Comparison of ENCODE assay signal across 23 cellular contexts in genomic region chr4:180926277-180926676, GRCh38.
A peak's percentile ranks its signal among the peaks of the same experiment; 100 is the strongest.
DNase-seq lines count a peak whose midpoint lies in the region; FAIRE-seq and TF ChIP-seq lines count a peak whose summit lies in the region.
"Had no signal": no experiment of that assay in that cellular context is flagged by ENCODE, and none has a peak within 500 bp of the region (broad histone marks: within the 10 kb centered on the region; RNA-seq: fewer than 3 reads in every experiment).

No MANE protein-coding gene starts in this region.

- CTCF ChIA-PET in mammary epithelial cell (lab: Charles Lee; ENCODE audit: low non-redundant PET): no interaction called here

- no peak overlapping the region for H3K4me3 ChIP-seq in mammary epithelial cell (replicated peaks in 1 of 3; ENCODE audit: insufficient read depth in 1 of 3, low read depth in 2 of 3, low read length in 3 of 3)
- H3K4me3 ChIP-seq in breast epithelium: no peak overlapping the region
- no peak overlapping the region for H3K4me3 ChIP-seq in endodermal cell (ENCODE audit: low read length)
- H3K4me3 ChIP-seq: BLaER1, SJCRH30 had no signal

- FAIRE-seq in D721Med (lab: Jason Lieb, UNC): no peak
- FAIRE-seq in GM12891 (lab: Jason Lieb, UNC): no peak
- FAIRE-seq: G401.6 had no signal

- 82% methylated on average over 1 of the region's 1 CpG for WGBS in mammary epithelial cell (ENCODE audit: low coverage, missing lambda C conversion rate)
- 50 to 73% methylated on average over 1 of the region's 1 CpG for WGBS in endodermal cell (ENCODE audit: insufficient coverage in 1 of 2, insufficient read length in 1 of 2), 2 experiments

- TF ChIP-seq CTCF in mammary epithelial cell (conservative IDR thresholded peaks at IDR 0.05 in 1 of 2, IDR thresholded peaks at IDR 0.05 in 1 of 2; ENCODE audit: extremely low read depth in 1 of 2, insufficient read depth in 1 of 2, low read depth in 1 of 2, low read length in 2 of 2): no peak
- TF ChIP-seq CTCF in breast epithelium (IDR thresholded peaks at IDR 0.05): no peak
- TF ChIP-seq CTCF in endodermal cell (conservative IDR thresholded peaks at IDR 0.05): no peak
- no peak for TF ChIP-seq CTCF in D721Med (IDR thresholded peaks at IDR 0.05; ENCODE audit: insufficient read depth, missing control alignments)

- no peaks in the 10 kb centered on the region for H3K4me1 Mint-ChIP-seq in endodermal cell

- H3K36me3 Mint-ChIP-seq in endodermal cell (ENCODE audit: low read depth): no peaks in the 10 kb centered on the region

- no peaks in the 10 kb centered on the region for H4K20me1 ChIP-seq in mammary epithelial cell (ENCODE audit: insufficient read depth, low read length)
- H4K20me1 ChIP-seq: BLaER1 had no signal

- H3K36me3 ChIP-seq in mammary epithelial cell (ENCODE audit: insufficient read depth, low read length) (no peaks in the 10 kb centered on the region), breast epithelium (no peaks in the 10 kb centered on the region), endodermal cell (ENCODE audit: control insufficient read depth, insufficient read depth, low read length) (no peaks in the 10 kb centered on the region)
- H3K36me3 ChIP-seq: BLaER1, SJCRH30 had no signal

- no peaks in the 10 kb centered on the region for H3K9me3 ChIP-seq in mammary epithelial cell (replicated peaks; ENCODE audit: insufficient read depth, low read length)
- no peaks in the 10 kb centered on the region for H3K9me3 ChIP-seq in breast epithelium
- no peaks in the 10 kb centered on the region for H3K9me3 ChIP-seq in endodermal cell (ENCODE audit: control insufficient read depth, low read length)
- H3K9me3 ChIP-seq: BLaER1, Caco-2, SJCRH30 had no signal

- peak overlapping the region; percentile 76 for H3K27ac ChIP-seq in mammary epithelial cell (ENCODE audit: insufficient read depth, low read depth, low read length)
- no peak overlapping the region for H3K27ac ChIP-seq in breast epithelium
- H3K27ac ChIP-seq in endodermal cell (ENCODE audit: low read depth, low read length): no peak overlapping the region
- H3K27ac ChIP-seq: 22Rv1, BLaER1, SJCRH30 had no signal

- no TSS peak for BruUV-seq in mammary epithelial cell (replicated peaks; lab: Mats Ljungman, UMichigan)

- no peaks in the 10 kb centered on the region for H3K27me3 ChIP-seq in mammary epithelial cell (ENCODE audit: insufficient read depth, low read length)
- H3K27me3 ChIP-seq in breast epithelium: no peaks in the 10 kb centered on the region
- H3K27me3 ChIP-seq in endodermal cell (ENCODE audit: control insufficient read depth, insufficient read depth, low read length, poor library complexity, severe bottlenecking): no peaks in the 10 kb centered on the region
- H3K27me3 ChIP-seq: BLaER1, SJCRH30 had no signal

- dilution Hi-C loops in mammary epithelial cell (cut with HindIII; ENCODE audit: low sequenced_read_pairs): no loop called here

- DNase-seq in mammary epithelial cell: no peak
- DNase-seq in breast epithelium (ENCODE audit: low spot score in 2 of 2): no peak
- DNase-seq in endodermal cell: peak; percentile 47
- DNase-seq in iPS-NIHi11 (ENCODE audit: low spot score): peak; percentile 17
- DNase-seq in D721Med (ENCODE audit: insufficient read length, low spot score): no peak
- no peak for DNase-seq in DMS114 treated with DMSO at 0.1 percent for 48 hours (lab: John Stamatoyannopoulos, UW; ENCODE audit: unreplicated experiment)
- no peak for DNase-seq in NCI-H226
- no peak for DNase-seq in GM12891 (ENCODE audit: insufficient read length, low spot score)
- DNase-seq: Caco-2; CD4-positive, alpha-beta T cell; DMS153; HCEC 1CT; NCI-H1105; NCI-H146; NCI-H2029; NCI-H2227 treated with DMSO at 0.1 percent for 48 hours; NCI-H510A treated with DMSO at 0.1 percent for 48 hours; NCI-H748 treated with DMSO at 0.1 percent for 48 hours; NK-92 treated with Interleukin-12 subunit alpha and Interleukin-12 subunit beta, amount 100 ng/mL, for 24 hours; SJCRH30 had no signal

- TF ChIP-seq POLR2A in breast epithelium (IDR thresholded peaks at IDR 0.05) (no peak), GM12891 (IDR thresholded peaks at IDR 0.05; ENCODE audit: low read depth, low read length) (no peak)

- no peaks in the 10 kb centered on the region for H3K79me2 ChIP-seq in mammary epithelial cell (ENCODE audit: insufficient read depth, low read length)

- intact Hi-C loops in mammary epithelial cell (cut with micrococcal nuclease) (no loop called here), breast epithelium (cut with DNase I; ENCODE audit: low total_unique reads) (no loop called here)

- no peak overlapping the region for H3K27ac Mint-ChIP-seq in endodermal cell
- H3K27ac Mint-ChIP-seq: CD4-positive, alpha-beta T cell had no signal

- in situ Hi-C loops in mammary epithelial cell (cut with MboI; ENCODE audit: low sequenced_read_pairs in 2 of 2): no loop called here

- no peak overlapping the region for H3K4me3 Mint-ChIP-seq in endodermal cell
- H3K4me3 Mint-ChIP-seq: CD4-positive, alpha-beta T cell had no signal

- H3K9ac ChIP-seq in mammary epithelial cell (ENCODE audit: insufficient read depth, low read length) (peak overlapping the region; percentile 27), endodermal cell (ENCODE audit: extremely low read depth, low read length, poor library complexity, severe bottlenecking) (no peak overlapping the region)
- H3K9ac ChIP-seq: BLaER1 had no signal

- H3K4me2 ChIP-seq in mammary epithelial cell (ENCODE audit: insufficient read depth, low read depth, low read length): peak overlapping the region; percentile 25
- H3K4me2 ChIP-seq: BLaER1 had no signal

- H3K4me1 ChIP-seq in mammary epithelial cell (ENCODE audit: insufficient read depth, low read length): peaks cover 31% of the 10 kb centered on the region
- no peaks in the 10 kb centered on the region for H3K4me1 ChIP-seq in breast epithelium
- H3K4me1 ChIP-seq in endodermal cell (ENCODE audit: control insufficient read depth, insufficient read depth, low read length): no peaks in the 10 kb centered on the region
- H3K4me1 ChIP-seq: BLaER1, Caco-2 had no signal

- no peaks in the 10 kb centered on the region for H3K27me3 Mint-ChIP-seq in endodermal cell (ENCODE audit: insufficient read depth)
- H3K27me3 Mint-ChIP-seq: CD4-positive, alpha-beta T cell had no signal

- H3K9me3 Mint-ChIP-seq in endodermal cell: no peaks in the 10 kb centered on the region

- H2AFZ ChIP-seq in mammary epithelial cell (ENCODE audit: low read depth, low read length): peak overlapping the region; percentile 51

TF ChIP-seq in GM12891, 5 proteins besides CTCF, POLR2A, EP300 and RAD21:
- TF ChIP-seq POU2F2 (IDR thresholded peaks at IDR 0.05; ENCODE audit: low read depth, low read length) (no peak), PAX5 (IDR thresholded peaks at IDR 0.05; ENCODE audit: insufficient read depth, low read length, severe bottlenecking) (no peak), SPI1 (IDR thresholded peaks at IDR 0.05; ENCODE audit: low read depth, low read length) (no peak), TAF1 (IDR thresholded peaks at IDR 0.05; ENCODE audit: low read depth, low read length) (no peak), POLR2AphosphoS5 (IDR thresholded peaks at IDR 0.05; ENCODE audit: low read depth, low read length) (no peak)

Comparison
In these comparisons a context has a peak if more than half of its experiments do, and no peak if none do; other contexts are left out.
1. DNase-seq: peak in endodermal cell (single experiment) and iPS-NIHi11 (single experiment); none in mammary epithelial cell (single experiment), breast epithelium (0 of 2), D721Med (single experiment), DMS114 treated with DMSO at 0.1 percent for 48 hours (single experiment), NCI-H226 (single experiment) and GM12891 (single experiment).